ENCODE assay signal across 8 cellular contexts in the genomic region with DNA sequence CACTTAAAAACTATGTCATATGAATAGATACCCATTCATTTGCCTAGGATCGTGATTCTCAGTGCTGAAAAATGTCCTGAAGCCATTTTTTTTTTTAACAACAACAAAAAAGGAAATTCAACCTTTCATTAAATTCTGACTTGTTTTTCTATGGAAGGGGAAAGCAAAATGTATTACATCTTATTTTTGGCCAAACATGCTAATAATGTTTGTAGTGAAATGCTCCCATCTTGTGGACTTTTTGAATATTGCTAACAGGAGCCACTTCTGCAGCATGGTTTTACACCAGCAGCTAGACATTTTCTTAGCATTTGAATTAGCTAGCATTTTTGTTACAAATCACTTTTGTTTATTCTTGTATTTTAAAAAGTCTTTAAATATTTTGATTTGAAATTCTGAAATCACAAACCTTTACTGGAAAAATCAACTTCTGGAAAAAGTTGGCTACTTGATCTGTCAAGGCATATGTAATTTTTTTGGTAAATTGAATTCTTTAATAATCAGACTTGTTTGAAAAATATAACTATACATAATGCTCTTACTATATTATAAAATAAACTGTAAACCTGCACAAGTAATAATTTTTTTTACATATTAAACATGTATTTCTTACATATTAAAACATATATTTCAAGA.
DNase-seq lines count a peak whose midpoint lies in the region; ATAC-seq and TF ChIP-seq lines count a peak whose summit lies in the region.

No MANE protein-coding gene starts in this region.

- no CpG with 5 or more reads among the region's 1 CpG for WGBS in H9 (ENCODE audit: extremely low coverage, insufficient read length, low lambda C conversion rate)

- H4K91ac ChIP-seq in H9 (ENCODE audit: insufficient read length, low read depth, low read length) = no peak overlapping the region

- TF ChIP-seq CTCF in BE2C (IDR thresholded peaks at IDR 0.05; ENCODE audit: low read depth, low read length) (peak; percentile 74), H9 (conservative IDR thresholded peaks at IDR 0.05) (peak; percentile 66), parathyroid adenoma (IDR thresholded peaks at IDR 0.05) (peak; percentile 67)

- ATAC-seq in GM19452 (IDR thresholded peaks at IDR 0.05; ENCODE audit: unreplicated experiment) = no peak

- no peak overlapping the region for H3K18ac ChIP-seq in H9 (ENCODE audit: insufficient read length, low read depth, low read length)

- H3K27ac Mint-ChIP-seq in H9 = no peak overlapping the region

- H4K5ac ChIP-seq in H9 (ENCODE audit: insufficient read length, low read depth, low read length) = no peak overlapping the region

- no peak overlapping the region for H3K56ac ChIP-seq in H9 (ENCODE audit: insufficient read length, low read depth, low read length)

- no peak overlapping the region for H2BK20ac ChIP-seq in H9 (ENCODE audit: low read depth, low read length, poor library complexity, severe bottlenecking)

- no peak overlapping the region for H3K4ac ChIP-seq in H9 (ENCODE audit: low read depth, low read length)

- no peak overlapping the region for H2BK5ac ChIP-seq in H9 (ENCODE audit: insufficient read length, low read length)

- H4K8ac ChIP-seq in H9 (replicated peaks; ENCODE audit: insufficient read length, low read depth, low read length) = no peak overlapping the region

- no peaks in the 10 kb centered on the region for H3K79me2 ChIP-seq in H9 (ENCODE audit: insufficient read depth, low read length)
- H3K79me2 ChIP-seq in parathyroid adenoma = no peaks in the 10 kb centered on the region

- no peaks in the 10 kb centered on the region for H3K4me1 Mint-ChIP-seq in H9

- no peaks in the 10 kb centered on the region for H3K79me1 ChIP-seq in H9 (ENCODE audit: insufficient read depth, low read depth, low read length, poor library complexity, severe bottlenecking)

- no peak overlapping the region for H3K14ac ChIP-seq in H9 (ENCODE audit: insufficient read depth, low read length)

- no peaks in the 10 kb centered on the region for H3K23me2 ChIP-seq in H9 (ENCODE audit: insufficient read length, low read depth, low read length, poor library complexity, severe bottlenecking)

- no peaks in the 10 kb centered on the region for H4K20me1 ChIP-seq in H9 (ENCODE audit: control insufficient read depth, insufficient read depth, insufficient read length)

- H3K4me1 ChIP-seq in BE2C (no peaks in the 10 kb centered on the region), H9 (ENCODE audit: insufficient read depth, low read length) (no peaks in the 10 kb centered on the region), NT2/D1 (ENCODE audit: insufficient read depth, insufficient read length) (no peaks in the 10 kb centered on the region), parathyroid adenoma (no peaks in the 10 kb centered on the region)

- H2AFZ ChIP-seq in H9 (ENCODE audit: low read length) (no peak overlapping the region), parathyroid adenoma (no peak overlapping the region)

- no peak overlapping the region for H2BK120ac ChIP-seq in H9 (ENCODE audit: low read depth, low read length, poor library complexity, severe bottlenecking)

- H3K27me3 Mint-ChIP-seq in H9 (ENCODE audit: low read depth) = no peaks in the 10 kb centered on the region

- H3K4me3 ChIP-seq in BE2C (ENCODE audit: low read depth, low read length) (no peak overlapping the region), NT2/D1 (ENCODE audit: insufficient read length, low read depth) (no peak overlapping the region), parathyroid adenoma (ENCODE audit: low read depth, low read length) (no peak overlapping the region)

- DNase-seq in BE2C (no peak), H9 (no peak), NT2/D1 (ENCODE audit: low read depth, low spot score) (peak; percentile 35), epidermal melanocyte (ENCODE audit: insufficient read length, low spot score) (peak; percentile 56)
- no peak for DNase-seq in stimulated activated CD4-positive, alpha-beta T cell treated with anti-CD3 and anti-CD28 coated beads, Interleukin-4, amount 100 ng/mL, for 4 hours
- no peak for DNase-seq in activated naive CD4-positive, alpha-beta T cell treated with Interleukin-2 at 50 U/mL for 16 hours

- H3K36me3 Mint-ChIP-seq in H9 (ENCODE audit: insufficient read depth in 1 of 3, low read depth in 3 of 3) = peaks cover 4 to 16% (median 11%) of the 10 kb centered on the region in 3 experiments

- H3K4me2 ChIP-seq in H9 (ENCODE audit: insufficient read depth, insufficient read length, low read length) = no peak overlapping the region
- H3K4me2 ChIP-seq in parathyroid adenoma (ENCODE audit: low read length) = no peak overlapping the region

- H3K23ac ChIP-seq in H9 (ENCODE audit: insufficient read length, low read depth, low read length) = no peak overlapping the region

- H3K4me3 Mint-ChIP-seq in H9 = no peak overlapping the region

- no peak overlapping the region for H3K9ac ChIP-seq in H9 (ENCODE audit: extremely low read depth, insufficient read length, low read length)
- H3K9ac ChIP-seq in NT2/D1 (ENCODE audit: insufficient read length, low read depth) = no peak overlapping the region
- no peak overlapping the region for H3K9ac ChIP-seq in parathyroid adenoma

- no peak overlapping the region for H3K27ac ChIP-seq in H9 (ENCODE audit: insufficient read length, low read depth, low read length)
- H3K27ac ChIP-seq in parathyroid adenoma = no peak overlapping the region

- no peak overlapping the region for H2BK12ac ChIP-seq in H9 (ENCODE audit: insufficient read length, low read depth, low read length)

- no peak overlapping the region for H2AK5ac ChIP-seq in H9 (ENCODE audit: insufficient read length, low read length)

- no peaks in the 10 kb centered on the region for H3K27me3 ChIP-seq in BE2C
- H3K27me3 ChIP-seq in H9 (ENCODE audit: insufficient read depth, low read length) = no peaks in the 10 kb centered on the region
- no peaks in the 10 kb centered on the region for H3K27me3 ChIP-seq in NT2/D1 (ENCODE audit: insufficient read depth, insufficient read length)
- no peaks in the 10 kb centered on the region for H3K27me3 ChIP-seq in parathyroid adenoma (ENCODE audit: control insufficient read depth, insufficient read depth, low read length)

- H2BK15ac ChIP-seq in H9 (ENCODE audit: low read depth, low read length) = no peak overlapping the region

- peaks cover 3 to 6% of the 10 kb centered on the region in 2 experiments; a peak in 4 of 5 replicates for H3K9me3 Mint-ChIP-seq in H9

- no peak overlapping the region for H3T11ph ChIP-seq in H9 (ENCODE audit: low read length)

- H3K9me3 ChIP-seq in BE2C (no peaks in the 10 kb centered on the region), H9 (ENCODE audit: control insufficient read depth, low read depth, low read length) (no peaks in the 10 kb centered on the region), NT2/D1 (ENCODE audit: insufficient read depth, low read length) (peaks cover under 1% of the 10 kb centered on the region; the same call in 1 of the 2 replicates), parathyroid adenoma (ENCODE audit: control insufficient read depth, low read length) (no peaks in the 10 kb centered on the region)

- H3K36me3 ChIP-seq in BE2C (peaks cover under 1% of the 10 kb centered on the region), NT2/D1 (ENCODE audit: insufficient read depth, insufficient read length, low read length) (peaks cover 3% of the 10 kb centered on the region), parathyroid adenoma (ENCODE audit: control insufficient read depth, insufficient read depth, low read length) (no peaks in the 10 kb centered on the region)

Comparison
In these comparisons a context has a peak if more than half of its experiments do, and no peak if none do; other contexts are left out.
1. DNase-seq: peak in NT2/D1 (single experiment) and epidermal melanocyte (single experiment); none in BE2C (single experiment), H9 (single experiment), stimulated activated CD4-positive, alpha-beta T cell treated with anti-CD3 and anti-CD28 coated beads, Interleukin-4, amount 100 ng/mL, for 4 hours (0 of 2) and activated naive CD4-positive, alpha-beta T cell treated with Interleukin-2 at 50 U/mL for 16 hours (single experiment).
2. Peak in every context shown above with its lines, with median percentiles within 50 percentile points of each other: CTCF ChIP-seq.